ENCODE assay signal across 10 cellular contexts in the genomic region with DNA sequence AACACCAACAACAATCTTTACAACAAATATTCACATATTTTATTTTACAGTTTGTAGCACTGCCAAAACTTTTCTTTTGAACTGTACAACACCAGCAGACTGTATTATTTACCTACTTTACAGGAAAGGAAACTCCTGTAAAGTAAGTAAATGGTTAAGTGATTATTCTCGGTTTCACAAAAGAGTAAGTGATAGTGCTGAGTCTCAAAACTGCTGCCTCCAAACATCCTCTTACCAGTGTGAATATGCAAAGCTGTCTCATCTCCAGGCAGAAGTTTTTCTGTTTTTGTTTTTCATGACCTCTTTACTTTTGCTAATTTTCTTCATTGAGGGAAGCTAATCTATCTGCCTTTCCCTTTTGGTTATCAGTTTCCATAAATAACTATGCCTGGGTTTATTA.
DNase-seq lines count a peak whose midpoint lies in the region; ATAC-seq lines count a peak whose summit lies in the region.
"Had no signal": no experiment of that assay in that cellular context is flagged by ENCODE, and none has a peak within 500 bp of the region (broad histone marks: within the 10 kb centered on the region; RNA-seq: fewer than 3 reads in every experiment).

No MANE protein-coding gene starts in this region.

- peaks cover 16% of the 10 kb centered on the region for H3K36me3 Mint-ChIP-seq in T-helper 2 cell treated with Interferon-gamma antibody and Interleukin-4, amounts not matched to agents 5 μg/mL and 100 μg/mL, for 36 hours (ENCODE audit: low read depth)

- no peak for DNase-seq in T-helper 2 cell treated with Interferon-gamma antibody and Interleukin-4, amounts not matched to agents 5 μg/mL and 100 μg/mL, for 36 hours (ENCODE audit: low spot score)
- DNase-seq in cerebellar nuclear complex (lab: John Stamatoyannopoulos, UW) (no peak), caudate nucleus (lab: John Stamatoyannopoulos, UW) (no peak), foreskin melanocyte (no peak)
- DNase-seq: immature natural killer cell, NCI-H2171 treated with DMSO at 0.1 percent for 48 hours had no signal

- ATAC-seq in GM18907 (IDR thresholded peaks at IDR 0.05; ENCODE audit: unreplicated experiment) (peak; percentile 100), GM21526 (IDR thresholded peaks at IDR 0.05; ENCODE audit: low FRiP score, unreplicated experiment) (peak; percentile 78), HG03097 (IDR thresholded peaks at IDR 0.05; ENCODE audit: low FRiP score, unreplicated experiment) (peak; percentile 98)

- H3K27me3 Mint-ChIP-seq in T-helper 2 cell treated with Interferon-gamma antibody and Interleukin-4, amounts not matched to agents 5 μg/mL and 100 μg/mL, for 36 hours (ENCODE audit: low read depth) = no peaks in the 10 kb centered on the region

- H3K27ac Mint-ChIP-seq in T-helper 2 cell treated with Interferon-gamma antibody and Interleukin-4, amounts not matched to agents 5 μg/mL and 100 μg/mL, for 36 hours = peak overlapping the region; percentile 34
- H3K27ac Mint-ChIP-seq: immature natural killer cell had no signal

- H3K9me3 Mint-ChIP-seq in T-helper 2 cell treated with Interferon-gamma antibody and Interleukin-4, amounts not matched to agents 5 μg/mL and 100 μg/mL, for 36 hours = peaks cover 13% of the 10 kb centered on the region

- no peak overlapping the region for H3K27ac ChIP-seq in caudate nucleus (ENCODE audit: low read depth, low read length)
- H3K27ac ChIP-seq: HL-60 had no signal

- peaks cover 28% of the 10 kb centered on the region for H3K4me1 Mint-ChIP-seq in T-helper 2 cell treated with Interferon-gamma antibody and Interleukin-4, amounts not matched to agents 5 μg/mL and 100 μg/mL, for 36 hours (ENCODE audit: low read depth)
- H3K4me1 Mint-ChIP-seq: immature natural killer cell had no signal

- peak overlapping the region; percentile 28 for H3K4me3 Mint-ChIP-seq in T-helper 2 cell treated with Interferon-gamma antibody and Interleukin-4, amounts not matched to agents 5 μg/mL and 100 μg/mL, for 36 hours
- H3K4me3 Mint-ChIP-seq: immature natural killer cell had no signal
